Comparison of ENCODE assay signal across 21 cellular contexts in genomic region chr3:72113564-72113963, GRCh38.
"Had no signal": no experiment of that assay in that cellular context is flagged by ENCODE, and none has a peak within 500 bp of the region (broad histone marks: within the 10 kb centered on the region; RNA-seq: fewer than 3 reads in every experiment).

No MANE protein-coding gene starts in this region.

- H3K4me1 ChIP-seq: SJCRH30 had no signal

- H3K4me1 Mint-ChIP-seq: IgD-negative memory B cell had no signal

- ATAC-seq: SK-N-SH treated with all-trans-retinoic acid at 6 μM for 48 hours had no signal

- H3K9me3 ChIP-seq: SJCRH30 had no signal

- DNase-seq: KBM-7, NCI-H1092, NCI-H1105 treated with DMSO at 0.1 percent for 48 hours, NCI-H1417 treated with DMSO at 0.1 percent for 48 hours, NCI-H187, NCI-H2081 treated with DMSO at 0.1 percent for 48 hours, NCI-H2171, NCI-H226, NCI-H446, NCI-H510A, NCI-H524 treated with DMSO at 0.1 percent for 48 hours, NCI-H69, NCI-H774, RPMI8226, SHP77 treated with DMSO at 0.1 percent for 48 hours, SJCRH30 had no signal

- H3K36me3 ChIP-seq: SJCRH30 had no signal

- FAIRE-seq: HTR-8/SVneo, RCC 7860 had no signal

- H3K27me3 ChIP-seq: SJCRH30 had no signal

- H3K9me3 Mint-ChIP-seq: IgD-negative memory B cell had no signal

- H3K4me3 Mint-ChIP-seq: IgD-negative memory B cell had no signal

- H3K4me3 ChIP-seq: SJCRH30 had no signal

- H3K27ac ChIP-seq: HL-60, SJCRH30 had no signal
